11 cellular contexts compared by ENCODE assay signal in genomic region chr2:237486334-237486818, GRCh38. TPM values are rescaled to one million over a fixed set of nuclear protein-coding genes. Genes with fewer than 3 reads are reported as not detected.
DNase-seq lines count a peak whose midpoint lies in the region; ATAC-seq and TF ChIP-seq lines count a peak whose summit lies in the region.
"Had no signal": no experiment of that assay in that cellular context is flagged by ENCODE, and none has a peak within 500 bp of the region (broad histone marks: within the 10 kb centered on the region; RNA-seq: fewer than 3 reads in every experiment).

No MANE protein-coding gene starts in this region.

- H3K27ac ChIP-seq in right atrium auricular region (peak overlapping the region; percentile 86 to 92), psoas muscle (no peak overlapping the region)

- peaks cover 4% of the 10 kb centered on the region for H3K27me3 Mint-ChIP-seq in Caco-2 (ENCODE audit: insufficient read depth, unreplicated experiment)

- intact Hi-C loops in Caco-2 (cut with micrococcal nuclease; ENCODE audit: unreplicated experiment): no loop called here
- intact Hi-C loops in psoas muscle (cut with DNase I): no loop called here

- H3K36me3 Mint-ChIP-seq in Caco-2 (ENCODE audit: insufficient read depth, unreplicated experiment): no peaks in the 10 kb centered on the region
- H3K36me3 Mint-ChIP-seq: naive B cell had no signal

- no peaks in the 10 kb centered on the region for H3K4me1 Mint-ChIP-seq in Caco-2 (ENCODE audit: low read depth, unreplicated experiment)

- ATAC-seq in SK-N-SH treated with all-trans-retinoic acid at 6 μM for 48 hours: peak; percentile 38
- no peak for ATAC-seq in psoas muscle
- ATAC-seq in activated CD4-positive, CD25-positive, alpha-beta regulatory T cell treated with anti-CD3 and anti-CD28 coated beads, Interleukin-2, amount 50 U/mL, for 24 hours: no peak
- ATAC-seq in HG02852 (IDR thresholded peaks at IDR 0.05; ENCODE audit: unreplicated experiment): no peak
- ATAC-seq in HG02840 (IDR thresholded peaks at IDR 0.05; ENCODE audit: low FRiP score, unreplicated experiment): no peak

- WGBS in psoas muscle, 3 donors: 6 to 11% (median 8%) methylated on average over 29 to 36 of the region's 36 CpGs

- no TSS peak for BruUV-seq in Caco-2 (replicated peaks; lab: Mats Ljungman, UMichigan)

- H3K27ac Mint-ChIP-seq in Caco-2 (ENCODE audit: unreplicated experiment): no peak overlapping the region

- CTCF ChIA-PET in Caco-2 (lab: Charles Lee): interaction anchor here (0.6 to 1.0 kb wide), 2 partner anchors 26 to 85 kb away, joined by 3 read pairs; no protein-coding TSS in a partner anchor

- H3K4me1 ChIP-seq in Caco-2 (no peaks in the 10 kb centered on the region), right atrium auricular region (peaks cover 0 to 53% of the 10 kb centered on the region in 2 donors), psoas muscle (peaks cover 9% of the 10 kb centered on the region)

- peak overlapping the region; percentile 46 for H3K4me3 Mint-ChIP-seq in Caco-2 (ENCODE audit: unreplicated experiment)
- H3K4me3 Mint-ChIP-seq: naive B cell had no signal

- DNase-seq in Caco-2 (no peak), right atrium auricular region (ENCODE audit: low spot score) (no peak), psoas muscle (no peak), cerebellar cortex (ENCODE audit: low spot score) (no peak)
- DNase-seq: naive B cell; NCI-H446 treated with DMSO at 0.1 percent for 48 hours; stimulated activated naive CD4-positive, alpha-beta T cell had no signal

- TF ChIP-seq CTCF in Caco-2 (IDR thresholded peaks at IDR 0.05; ENCODE audit: insufficient read depth in 1 of 2, low read depth in 1 of 2, low read length in 1 of 2, severe bottlenecking in 1 of 2, unreplicated experiment in 1 of 2) (no peak), right atrium auricular region (IDR thresholded peaks at IDR 0.05) (no peak), psoas muscle (IDR thresholded peaks at IDR 0.05) (no peak)

- H3K36me3 ChIP-seq in Caco-2 (ENCODE audit: control insufficient read depth, insufficient read depth, low read length) (no peaks in the 10 kb centered on the region), right atrium auricular region (no peaks in the 10 kb centered on the region), psoas muscle (ENCODE audit: insufficient read depth in 1 of 2, low read depth in 1 of 2) (no peaks in the 10 kb centered on the region)

- no peaks in the 10 kb centered on the region for H3K9me3 ChIP-seq in Caco-2
- peaks cover 0 to 8% of the 10 kb centered on the region in 2 donors for H3K9me3 ChIP-seq in right atrium auricular region
- peaks cover 9% of the 10 kb centered on the region for H3K9me3 ChIP-seq in psoas muscle

- POLR2A ChIA-PET in Caco-2 (lab: Charles Lee): no interaction called here

- no peaks in the 10 kb centered on the region for H3K9me3 Mint-ChIP-seq in Caco-2 (ENCODE audit: unreplicated experiment)

- H3K4me3 ChIP-seq in Caco-2 (ENCODE audit: low read depth, low read length): peak overlapping the region; percentile 31
- H3K4me3 ChIP-seq in right atrium auricular region: peak overlapping the region; percentile 59 to 61
- H3K4me3 ChIP-seq in psoas muscle: peak overlapping the region; percentile 72

- H3K27me3 ChIP-seq in Caco-2 (replicated peaks; ENCODE audit: control insufficient read depth, insufficient read depth, low read length) (no peaks in the 10 kb centered on the region; the same call in 1 of the 2 replicates), right atrium auricular region (no peaks in the 10 kb centered on the region), psoas muscle (ENCODE audit: insufficient read depth in 3 of 3, low read length in 2 of 3) (peaks cover 0 to 16% (median 0%) of the 10 kb centered on the region in 3 donors)

TF ChIP-seq in SK-N-SH treated with all-trans-retinoic acid at 6 μM for 48 hours, 23 proteins besides CTCF, POLR2A, EP300 and RAD21:
- TF ChIP-seq PPARA (CRISPR knock-in tag; IDR thresholded peaks at IDR 0.05; ENCODE audit: borderline replicate concordance) (no peak), CREB5 (CRISPR knock-in tag; IDR thresholded peaks at IDR 0.05; ENCODE audit: low read depth) (no peak), ZC3H10 (CRISPR knock-in tag; IDR thresholded peaks at IDR 0.05) (no peak), PATZ1 (CRISPR knock-in tag; IDR thresholded peaks at IDR 0.05; ENCODE audit: borderline replicate concordance) (no peak), ZFP30 (CRISPR knock-in tag; IDR thresholded peaks at IDR 0.05) (no peak), ISL1 (CRISPR knock-in tag; IDR thresholded peaks at IDR 0.05) (no peak), GLIS3 (CRISPR knock-in tag; IDR thresholded peaks at IDR 0.05) (no peak), CSDC2 (CRISPR knock-in tag; IDR thresholded peaks at IDR 0.05) (no peak), RARB (CRISPR knock-in tag; IDR thresholded peaks at IDR 0.05) (no peak), TOX (CRISPR knock-in tag; IDR thresholded peaks at IDR 0.05; ENCODE audit: borderline replicate concordance) (no peak), BACH2 (CRISPR knock-in tag; IDR thresholded peaks at IDR 0.05; ENCODE audit: borderline replicate concordance) (no peak), ZNF8 (CRISPR knock-in tag; IDR thresholded peaks at IDR 0.05) (no peak), POU6F1 (CRISPR knock-in tag; IDR thresholded peaks at IDR 0.05; ENCODE audit: borderline replicate concordance, low read depth) (no peak), TSHZ2 (CRISPR knock-in tag; IDR thresholded peaks at IDR 0.05) (no peak), TCF4 (CRISPR knock-in tag; IDR thresholded peaks at IDR 0.05; ENCODE audit: borderline replicate concordance) (no peak)

RNA-seq across cellular contexts. Expression of gene MLPH, which starts 0.7 kb away (rescaled TPM):
- total RNA-seq in Caco-2 (2022) (not detected in 2 replicates), right atrium auricular region (100 to 1,000 TPM in 1 of 2 donors, 10 to 100 TPM in 1; 27.1 to 108 TPM), psoas muscle (1 to 10 TPM in 3 of 4 donors, under 1 TPM in 1; 0.91 to 7.8 (median 3.2) TPM)
- polyA plus RNA-seq in psoas muscle: 1 to 10 TPM; 1.4 to 5.6 (median 1.9) TPM
